Comparison of ENCODE assay signal across 33 cellular contexts in genomic region chr10:113085776-113086175, GRCh38.
A peak's percentile ranks its signal among the peaks of the same experiment; 100 is the strongest.
DNase-seq lines count a peak whose midpoint lies in the region; ATAC-seq, FAIRE-seq and TF ChIP-seq lines count a peak whose summit lies in the region.
"Had no signal": no experiment of that assay in that cellular context is flagged by ENCODE, and none has a peak within 500 bp of the region (broad histone marks: within the 10 kb centered on the region; RNA-seq: fewer than 3 reads in every experiment).

No MANE protein-coding gene starts in this region.

- POLR2A ChIA-PET in Caco-2 (lab: Charles Lee), result interaction anchor here (0.6 kb wide), 1 partner anchor 60 kb away, joined by 11 read pairs; no protein-coding TSS in a partner anchor
- POLR2A ChIA-PET in PC-9 (lab: Charles Lee; ENCODE audit: unreplicated experiment), result interaction anchor here (0.5 kb wide), 1 partner anchor 614 kb away, joined by 24 read pairs; no protein-coding TSS in a partner anchor
- POLR2A ChIA-PET in endothelial cell of umbilical vein (lab: Charles Lee), result interaction anchor here (0.7 kb wide), 1 partner anchor 1386 kb away, joined by 3 read pairs; no protein-coding TSS in a partner anchor

- BruUV-seq in Caco-2 (replicated peaks; lab: Mats Ljungman, UMichigan) (no TSS peak), PC-9 (replicated peaks; lab: Mats Ljungman, UMichigan) (no TSS peak), endothelial cell of umbilical vein (replicated peaks; lab: Mats Ljungman, UMichigan) (no TSS peak)

- dilution Hi-C loops in endothelial cell of umbilical vein (cut with MboI; ENCODE audit: extremely low pct_ligation_motif_present, low sequenced_read_pairs), result no loop called here

- H3K27me3 ChIP-seq in Caco-2 (replicated peaks; ENCODE audit: control insufficient read depth, insufficient read depth, low read length) (no peaks in the 10 kb centered on the region), PC-9 (ENCODE audit: insufficient read depth, low read depth) (no peaks in the 10 kb centered on the region), endothelial cell of umbilical vein (ENCODE audit: control insufficient read depth in 2 of 2, insufficient read depth in 2 of 2, low read length in 2 of 2) (no peaks in the 10 kb centered on the region), smooth muscle cell (ENCODE audit: low read depth) (no peaks in the 10 kb centered on the region)
- H3K27me3 ChIP-seq: ascending aorta, left lung, neutrophil, right lobe of liver, suprapubic skin had no signal

- H3K36me3 ChIP-seq in Caco-2 (ENCODE audit: control insufficient read depth, insufficient read depth, low read length) (peaks cover 3% of the 10 kb centered on the region; the same call in 1 of the 2 replicates), PC-9 (ENCODE audit: low read depth) (no peaks in the 10 kb centered on the region), endothelial cell of umbilical vein (ENCODE audit: control insufficient read depth in 2 of 2, extremely low read depth in 1 of 2, insufficient read depth in 2 of 2, low read length in 2 of 2) (no peaks in the 10 kb centered on the region), smooth muscle cell (ENCODE audit: low read depth) (no peaks in the 10 kb centered on the region)
- H3K36me3 ChIP-seq: ascending aorta, HAP-1, left lung, neutrophil had no signal

- H3K4me2 ChIP-seq in PC-9, result peak overlapping the region; percentile 63
- H3K4me2 ChIP-seq in endothelial cell of umbilical vein (ENCODE audit: insufficient read depth, low read length), result no peak overlapping the region
- H3K4me2 ChIP-seq in smooth muscle cell, result no peak overlapping the region
- H3K4me2 ChIP-seq: SK-N-SH had no signal

- no peaks in the 10 kb centered on the region for H3K27me3 Mint-ChIP-seq in Caco-2 (ENCODE audit: insufficient read depth, unreplicated experiment)
- no peaks in the 10 kb centered on the region for H3K27me3 Mint-ChIP-seq in stimulated activated naive CD8-positive, alpha-beta T cell treated with anti-CD3 and anti-CD28 coated beads, Interleukin-15, amount 100 ng/mL, for 72 hours
- H3K27me3 Mint-ChIP-seq: activated CD8-positive, alpha-beta memory T cell treated with anti-CD3 and anti-CD28 coated beads, Interleukin-2, amount 10 ng/mL, durations not matched to agents 7 days and 5 days; T-helper 17 cell had no signal

- TF ChIP-seq CTCF in Caco-2 (IDR thresholded peaks at IDR 0.05; ENCODE audit: insufficient read depth in 1 of 2, low read depth in 1 of 2, low read length in 1 of 2, severe bottlenecking in 1 of 2, unreplicated experiment in 1 of 2), result no peak
- TF ChIP-seq CTCF in PC-9 (conservative IDR thresholded peaks at IDR 0.05), result no peak
- TF ChIP-seq CTCF in endothelial cell of umbilical vein (IDR thresholded peaks at IDR 0.05; ENCODE audit: extremely low read depth in 1 of 2, insufficient read depth in 1 of 2, low read depth in 1 of 2, low read length in 2 of 2), result no peak
- no peak for TF ChIP-seq CTCF in smooth muscle cell (IDR thresholded peaks at IDR 0.05; ENCODE audit: borderline replicate concordance, insufficient read depth, poor library complexity, severe bottlenecking)

- H3K4me1 ChIP-seq in Caco-2, result peaks cover 23% of the 10 kb centered on the region
- H3K4me1 ChIP-seq in PC-9 (replicated peaks; ENCODE audit: insufficient read depth), result peaks cover 56% of the 10 kb centered on the region
- H3K4me1 ChIP-seq in endothelial cell of umbilical vein (ENCODE audit: control insufficient read depth, extremely low read depth, insufficient read depth, low read length), result peaks cover 28% of the 10 kb centered on the region
- peaks cover 10% of the 10 kb centered on the region for H3K4me1 ChIP-seq in smooth muscle cell (ENCODE audit: low read depth)

- H3K9me3 ChIP-seq in Caco-2 (no peaks in the 10 kb centered on the region), PC-9 (ENCODE audit: insufficient read depth, low read depth) (no peaks in the 10 kb centered on the region), endothelial cell of umbilical vein (replicated peaks; ENCODE audit: control insufficient read depth, insufficient read depth, low read length) (no peaks in the 10 kb centered on the region), smooth muscle cell (replicated peaks; ENCODE audit: low read depth) (no peaks in the 10 kb centered on the region)
- H3K9me3 ChIP-seq: ascending aorta, HAP-1, left lung, neutrophil, right lobe of liver, SK-N-SH, suprapubic skin had no signal

- intact Hi-C loops in Caco-2 (cut with micrococcal nuclease; ENCODE audit: unreplicated experiment) (loop anchor here (2.0 to 5.0 kb wide), 2 partner anchors 67 to 133 kb away; partner anchors contain the start of gene TCF7L2), PC-9 (cut with micrococcal nuclease; ENCODE audit: unreplicated experiment) (no loop called here), endothelial cell of umbilical vein (cut with micrococcal nuclease) (loop anchor here (2.0 kb wide), 1 partner anchor 65 kb away; no protein-coding TSS in a partner anchor)

- no peak overlapping the region for H3K4me3 Mint-ChIP-seq in Caco-2 (ENCODE audit: unreplicated experiment)
- H3K4me3 Mint-ChIP-seq in stimulated activated naive CD8-positive, alpha-beta T cell treated with anti-CD3 and anti-CD28 coated beads, Interleukin-15, amount 100 ng/mL, for 72 hours, result no peak overlapping the region
- H3K4me3 Mint-ChIP-seq: activated CD8-positive, alpha-beta memory T cell treated with anti-CD3 and anti-CD28 coated beads, Interleukin-2, amount 10 ng/mL, durations not matched to agents 7 days and 5 days; activated T-cell treated with anti-CD3 and anti-CD28 coated beads, Interleukin-2, amount 50 U/mL, for 72 hours; naive thymus-derived CD4-positive, alpha-beta T cell; T-helper 17 cell had no signal

- peaks cover 26% of the 10 kb centered on the region for H3K4me1 Mint-ChIP-seq in Caco-2 (ENCODE audit: low read depth, unreplicated experiment)
- no peaks in the 10 kb centered on the region for H3K4me1 Mint-ChIP-seq in stimulated activated naive CD8-positive, alpha-beta T cell treated with anti-CD3 and anti-CD28 coated beads, Interleukin-15, amount 100 ng/mL, for 72 hours
- H3K4me1 Mint-ChIP-seq: activated CD8-positive, alpha-beta memory T cell treated with anti-CD3 and anti-CD28 coated beads, Interleukin-2, amount 10 ng/mL, durations not matched to agents 7 days and 5 days; naive thymus-derived CD4-positive, alpha-beta T cell had no signal

- WGBS in smooth muscle cell (ENCODE audit: low lambda C conversion rate), result 99% methylated on average over 4 of the region's 4 CpGs

- H3K9me2 ChIP-seq in PC-9 (ENCODE audit: insufficient read depth), result no peaks in the 10 kb centered on the region
- H3K9me2 ChIP-seq: SK-N-SH had no signal

- ATAC-seq in stimulated activated naive CD8-positive, alpha-beta T cell treated with anti-CD3 and anti-CD28 coated beads, Interleukin-15, amount 100 ng/mL, for 72 hours, result no peak
- ATAC-seq: activated CD4-positive, CD25-positive, alpha-beta regulatory T cell treated with anti-CD3 and anti-CD28 coated beads, Interleukin-2, amount 50 U/mL, for 24 hours; activated CD8-positive, alpha-beta memory T cell treated with anti-CD3 and anti-CD28 coated beads, Interleukin-2, amount 10 ng/mL, durations not matched to agents 7 days and 5 days; activated T-cell treated with anti-CD3 and anti-CD28 coated beads, Interleukin-2, amount 50 U/mL, for 72 hours; GM12878; left lung; naive thymus-derived CD4-positive, alpha-beta T cell; T-helper 17 cell had no signal

- H2AFZ ChIP-seq in PC-9, result no peak overlapping the region
- no peak overlapping the region for H2AFZ ChIP-seq in endothelial cell of umbilical vein (ENCODE audit: low read depth, low read length)
- H2AFZ ChIP-seq in smooth muscle cell (ENCODE audit: low read depth), result no peak overlapping the region

- peaks cover 35% of the 10 kb centered on the region for H3K36me3 Mint-ChIP-seq in Caco-2 (ENCODE audit: insufficient read depth, unreplicated experiment)

- H3K9ac ChIP-seq in endothelial cell of umbilical vein (replicated peaks; ENCODE audit: extremely low read depth, insufficient read depth, low read length) (no peak overlapping the region), smooth muscle cell (ENCODE audit: low read depth) (no peak overlapping the region)
- H3K9ac ChIP-seq: SK-N-SH had no signal

- peak overlapping the region; percentile 96 for H3K27ac ChIP-seq in PC-9
- peak overlapping the region; percentile 90 for H3K27ac ChIP-seq in endothelial cell of umbilical vein (ENCODE audit: insufficient read depth, low read depth, low read length)
- peak overlapping the region; percentile 94 for H3K27ac ChIP-seq in smooth muscle cell (ENCODE audit: low read depth)
- H3K27ac ChIP-seq: coronary artery, left lung, neutrophil, suprapubic skin had no signal

- peak overlapping the region; percentile 81 for H3K27ac Mint-ChIP-seq in Caco-2 (ENCODE audit: unreplicated experiment)
- no peak overlapping the region for H3K27ac Mint-ChIP-seq in stimulated activated naive CD8-positive, alpha-beta T cell treated with anti-CD3 and anti-CD28 coated beads, Interleukin-15, amount 100 ng/mL, for 72 hours
- H3K27ac Mint-ChIP-seq: activated CD8-positive, alpha-beta memory T cell treated with anti-CD3 and anti-CD28 coated beads, Interleukin-2, amount 10 ng/mL, durations not matched to agents 7 days and 5 days; activated T-cell treated with anti-CD3 and anti-CD28 coated beads, Interleukin-2, amount 50 U/mL, for 72 hours; naive thymus-derived CD4-positive, alpha-beta T cell; T-helper 17 cell had no signal

- CTCF ChIA-PET in Caco-2 (lab: Charles Lee) (no interaction called here), PC-9 (lab: Charles Lee) (no interaction called here), endothelial cell of umbilical vein (lab: Charles Lee) (interaction anchor here (1.0 kb wide), 1 partner anchor 12 kb away, joined by 4 read pairs; no protein-coding TSS in a partner anchor)

- H3K4me3 ChIP-seq in Caco-2 (ENCODE audit: low read depth, low read length) (no peak overlapping the region), PC-9 (no peak overlapping the region), endothelial cell of umbilical vein (replicated peaks in 1 of 3; ENCODE audit: insufficient read depth in 1 of 3, low read depth in 1 of 3, low read length in 3 of 3) (no peak overlapping the region), smooth muscle cell (no peak overlapping the region)
- H3K4me3 ChIP-seq: ascending aorta, coronary artery, GM12878, HAP-1, left lung, right lobe of liver, suprapubic skin had no signal

- H3F3A ChIP-seq in PC-9 (ENCODE audit: insufficient read depth, low read depth) (peaks cover 30% of the 10 kb centered on the region), smooth muscle cell (ENCODE audit: low read depth) (peaks cover 31% of the 10 kb centered on the region)

- no peaks in the 10 kb centered on the region for H3K9me1 ChIP-seq in endothelial cell of umbilical vein (replicated peaks; ENCODE audit: control insufficient read depth, extremely low read depth, insufficient read depth, low read length)

- H3K9me3 Mint-ChIP-seq in Caco-2 (ENCODE audit: unreplicated experiment), result no peaks in the 10 kb centered on the region
- H3K9me3 Mint-ChIP-seq in stimulated activated naive CD8-positive, alpha-beta T cell treated with anti-CD3 and anti-CD28 coated beads, Interleukin-15, amount 100 ng/mL, for 72 hours, result no peaks in the 10 kb centered on the region

- DNase-seq in Caco-2 (no peak), PC-9 (no peak), endothelial cell of umbilical vein (ENCODE audit: low read depth, low spot score) (no peak), smooth muscle cell (lab: John Stamatoyannopoulos, UW; ENCODE audit: unreplicated experiment) (no peak), kidney tubule cell (ENCODE audit: low spot score) (no peak), NCI-H2081 treated with DMSO at 0.1 percent for 48 hours (lab: John Stamatoyannopoulos, UW) (no peak), HCEC 1CT (no peak)
- no peak for DNase-seq in stimulated activated naive CD8-positive, alpha-beta T cell treated with anti-CD3 and anti-CD28 coated beads, Interleukin-15, amount 100 ng/mL, for 72 hours
- DNase-seq: activated CD4-positive, alpha-beta T cell treated with anti-CD3 and anti-CD28 coated beads, Interleukin-2, amount 50 U/mL, for 4 hours; activated CD8-positive, alpha-beta memory T cell treated with anti-CD3 and anti-CD28 coated beads, Interleukin-2, amount 10 ng/mL, durations not matched to agents 7 days and 5 days; activated T-cell treated with anti-CD3 and anti-CD28 coated beads, Interleukin-2, amount 50 U/mL, for 72 hours; DMS153; effector CD8-positive, alpha-beta T cell; left lung; midbrain; MV-4-11; naive thymus-derived CD4-positive, alpha-beta T cell; NCI-H1436 treated with DMSO at 0.1 percent for 48 hours; NCI-H2107; NCI-H446; NCI-H82; right lobe of liver; SK-N-SH; stimulated activated CD4-positive, alpha-beta T cell treated with anti-CD3 and anti-CD28 coated beads, Interleukin-4, amount 100 ng/mL, for 24 hours; T-helper 17 cell had no signal

- FAIRE-seq in endothelial cell of umbilical vein (lab: Jason Lieb, UNC), result no peak
- FAIRE-seq: GM12878, islet of Langerhans had no signal

- no peaks in the 10 kb centered on the region for H4K20me1 ChIP-seq in PC-9 (ENCODE audit: insufficient read depth)
- H4K20me1 ChIP-seq in endothelial cell of umbilical vein (replicated peaks; ENCODE audit: control insufficient read depth, extremely low read depth, insufficient read depth, low read length), result no peaks in the 10 kb centered on the region
- H4K20me1 ChIP-seq in smooth muscle cell (ENCODE audit: low read depth), result peaks cover 21% of the 10 kb centered on the region

- H3K79me2 ChIP-seq in PC-9 (ENCODE audit: low read depth), result peaks cover 27% of the 10 kb centered on the region
- peaks cover 2% of the 10 kb centered on the region for H3K79me2 ChIP-seq in endothelial cell of umbilical vein (ENCODE audit: control insufficient read depth, insufficient read depth, low read length)
- peaks cover 72% of the 10 kb centered on the region for H3K79me2 ChIP-seq in smooth muscle cell (ENCODE audit: low read depth)

- TF ChIP-seq POLR2A in endothelial cell of umbilical vein (IDR thresholded peaks at IDR 0.05; ENCODE audit: low read depth, low read length), result no peak
